Comparison of ENCODE assay signal across 8 cellular contexts in the genomic region with DNA sequence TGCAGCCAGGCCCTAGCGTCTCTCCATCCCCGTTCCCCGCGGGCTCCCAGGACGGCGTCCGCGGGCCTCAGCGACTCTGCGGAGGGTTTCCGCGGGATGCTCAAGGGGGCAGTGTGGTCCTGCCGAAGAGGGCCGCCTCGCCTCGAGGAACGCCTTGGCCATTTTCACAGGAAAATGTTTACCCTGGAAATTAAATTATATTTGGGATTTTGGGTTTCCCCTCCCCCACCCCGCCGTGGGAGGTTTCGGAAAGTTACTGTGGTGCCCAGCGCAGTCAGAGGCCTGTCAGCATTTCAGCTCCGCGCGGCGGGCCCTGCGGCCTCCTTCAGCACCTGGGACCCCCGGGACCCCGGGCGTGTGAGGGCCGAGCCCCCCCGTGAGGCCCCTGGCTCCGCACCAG.
DNase-seq lines count a peak whose midpoint lies in the region; ATAC-seq and TF ChIP-seq lines count a peak whose summit lies in the region.

No MANE protein-coding gene starts in this region.

- in situ Hi-C loops in ACHN (cut with HindIII; ENCODE audit: low pct_ligation_motif_present, low pct_unique_long_range_greater_than_20kb, low sequenced_read_pairs), result no loop called here

- 6 to 7% methylated on average over 32 of the region's 32 CpGs for WGBS in heart right ventricle, 2 donors
- 2 to 7% (median 4%) methylated on average over 31 to 32 of the region's 32 CpGs for WGBS in psoas muscle, 3 donors

- TF ChIP-seq CTCF in heart right ventricle (IDR thresholded peaks at IDR 0.05), result peak in 8 of 9 donors; percentile 40 to 76 (median 60)
- TF ChIP-seq CTCF in psoas muscle (IDR thresholded peaks at IDR 0.05), result peak; percentile 53

- intact Hi-C loops in heart right ventricle (cut with DNase I), result loop anchor here in 7 of 10 donors (2.0 to 10.0 kb wide), 8 partner anchors 479 to 872 kb away; no protein-coding TSS in a partner anchor
- intact Hi-C loops in psoas muscle (cut with DNase I), result loop anchor here in 1 of 2 donors (5.0 kb wide), 2 partner anchors 632 to 872 kb away; no protein-coding TSS in a partner anchor

- no peak overlapping the region for H3K27ac ChIP-seq in heart right ventricle
- no peak overlapping the region for H3K27ac ChIP-seq in psoas muscle

- no peaks in the 10 kb centered on the region for H3K36me3 ChIP-seq in heart right ventricle
- no peaks in the 10 kb centered on the region for H3K36me3 ChIP-seq in psoas muscle (ENCODE audit: insufficient read depth in 1 of 2, low read depth in 1 of 2)

- ATAC-seq in heart right ventricle (peak; percentile 71 to 91 (median 84)), psoas muscle (peak; percentile 63 to 88 (median 81))
- no peak for ATAC-seq in activated CD4-positive, CD25-positive, alpha-beta regulatory T cell treated with anti-CD3 and anti-CD28 coated beads, Interleukin-2, amount 50 U/mL, for 24 hours

- no peaks in the 10 kb centered on the region for H3K27me3 ChIP-seq in heart right ventricle
- H3K27me3 ChIP-seq in psoas muscle (ENCODE audit: insufficient read depth in 3 of 3, low read length in 2 of 3), result no peaks in the 10 kb centered on the region

- peaks cover 0 to 7% (median 0%) of the 10 kb centered on the region in 9 donors for H3K4me1 ChIP-seq in heart right ventricle
- no peaks in the 10 kb centered on the region for H3K4me1 ChIP-seq in psoas muscle

- peak overlapping the region in 7 of 10 donors; percentile 6 to 39 (median 36) for H3K4me3 ChIP-seq in heart right ventricle
- H3K4me3 ChIP-seq in psoas muscle, result peak overlapping the region; percentile 48

- H3K9me3 ChIP-seq in heart right ventricle, result no peaks in the 10 kb centered on the region
- no peaks in the 10 kb centered on the region for H3K9me3 ChIP-seq in psoas muscle

- peak; percentile 63 for DNase-seq in activated CD8-positive, alpha-beta memory T cell treated with anti-CD3 and anti-CD28 coated beads for 24 hours
- no peak for DNase-seq in activated CD8-positive, alpha-beta memory T cell treated with anti-CD3 and anti-CD28 coated beads, Interleukin-2, amount 50 U/mL, for 4 hours
- DNase-seq in activated T-cell treated with anti-CD3 and anti-CD28 coated beads, Interleukin-2, amount 50 U/mL, for 48 hours, result peak; percentile 37 to 44
- DNase-seq in heart right ventricle (peak; percentile 37 to 51), psoas muscle (peak; percentile 64 to 81), middle frontal gyrus (ENCODE audit: extremely low spot score, low spot score) (no peak), ACHN (no peak)

Comparison
In these comparisons a context has a peak if more than half of its experiments do, and no peak if none do; other contexts are left out.
1. DNase-seq: peak in activated CD8-positive, alpha-beta memory T cell treated with anti-CD3 and anti-CD28 coated beads for 24 hours (single experiment), activated T-cell treated with anti-CD3 and anti-CD28 coated beads, Interleukin-2, amount 50 U/mL, for 48 hours (2 of 2), heart right ventricle (2 of 2) and psoas muscle (2 of 2); none in activated CD8-positive, alpha-beta memory T cell treated with anti-CD3 and anti-CD28 coated beads, Interleukin-2, amount 50 U/mL, for 4 hours (single experiment), middle frontal gyrus (single experiment) and ACHN (single experiment).
2. ATAC-seq: peak in heart right ventricle (8 of 8) and psoas muscle (4 of 4); none in activated CD4-positive, CD25-positive, alpha-beta regulatory T cell treated with anti-CD3 and anti-CD28 coated beads, Interleukin-2, amount 50 U/mL, for 24 hours (0 of 2).